In the genomic region with DNA sequence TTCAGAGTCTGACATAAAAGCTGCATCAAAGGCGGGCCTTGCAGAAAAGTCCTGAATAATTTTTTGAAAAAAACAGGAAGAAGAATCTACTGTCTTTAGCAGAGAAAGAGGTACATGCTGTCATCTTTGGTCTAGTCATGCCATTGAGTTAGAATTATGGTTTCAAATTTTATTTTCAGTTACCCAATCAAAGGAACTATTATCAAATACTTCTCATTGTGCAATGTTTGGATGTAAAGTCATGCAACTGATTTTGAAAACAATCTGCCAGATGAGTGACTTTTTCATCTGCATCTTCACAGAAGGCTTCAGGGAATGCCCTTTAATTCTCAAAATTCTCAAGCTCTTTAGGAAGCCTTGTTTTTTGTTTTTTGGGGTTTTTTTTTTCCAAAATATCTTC, we compare ENCODE assay signal across 14 cellular contexts.
DNase-seq lines count a peak whose midpoint lies in the region; ATAC-seq and TF ChIP-seq lines count a peak whose summit lies in the region.
"Had no signal": no experiment of that assay in that cellular context is flagged by ENCODE, and none has a peak within 500 bp of the region (broad histone marks: within the 10 kb centered on the region; RNA-seq: fewer than 3 reads in every experiment).

No MANE protein-coding gene starts in this region.

- DNase-seq in GM04504 (ENCODE audit: low read depth) (peak; percentile 11), MV-4-11 (lab: John Stamatoyannopoulos, UW) (peak; percentile 2), SK-MEL-5 (ENCODE audit: low read depth, low spot score) (peak; percentile 3), fibroblast of villous mesenchyme (ENCODE audit: low read depth) (peak; percentile 3), 8988T (no peak), osteoblast (ENCODE audit: insufficient read length, low spot score, missing footprints) (no peak)
- DNase-seq: Caco-2; CD4-positive, alpha-beta T cell; GOT3; NCI-H1048; NCI-H1436; NCI-H2029; NCI-H2171 treated with DMSO at 0.1 percent for 48 hours had no signal

- no peak overlapping the region for H2AFZ ChIP-seq in osteoblast (ENCODE audit: low read length)

- no peaks in the 10 kb centered on the region for H3K36me3 ChIP-seq in osteoblast (ENCODE audit: insufficient read depth, low read length)

- H3K27me3 ChIP-seq in osteoblast (ENCODE audit: insufficient read depth, low read length) = no peaks in the 10 kb centered on the region

- no peaks in the 10 kb centered on the region for H4K20me1 ChIP-seq in osteoblast (ENCODE audit: insufficient read depth, low read length)

- ATAC-seq in GM18867 (IDR thresholded peaks at IDR 0.05; ENCODE audit: unreplicated experiment) = no peak

- H3K4me3 ChIP-seq in fibroblast of villous mesenchyme (ENCODE audit: low read depth, low read length) (no peak overlapping the region), osteoblast (ENCODE audit: insufficient read depth, low read length) (no peak overlapping the region)

- no peaks in the 10 kb centered on the region for H3K9me3 ChIP-seq in osteoblast (ENCODE audit: low read depth, low read length)
- H3K9me3 ChIP-seq: Caco-2 had no signal

- H3K27ac ChIP-seq in osteoblast (ENCODE audit: low read depth, low read length) = no peak overlapping the region

- H3K4me2 ChIP-seq in osteoblast (ENCODE audit: insufficient read depth, low read length) = no peak overlapping the region

- in situ Hi-C loops in SK-MEL-5 (cut with HindIII; ENCODE audit: low pct_unique_long_range_greater_than_20kb, low sequenced_read_pairs) = no loop called here

- no peaks in the 10 kb centered on the region for H3K4me1 ChIP-seq in osteoblast (ENCODE audit: insufficient read depth, low read length)
- H3K4me1 ChIP-seq: Caco-2 had no signal

- H3K79me2 ChIP-seq in osteoblast (ENCODE audit: insufficient read depth, low read length) = no peaks in the 10 kb centered on the region

- TF ChIP-seq CTCF in fibroblast of villous mesenchyme (IDR thresholded peaks at IDR 0.05; ENCODE audit: insufficient read depth, low read depth, low read length) (no peak), osteoblast (IDR thresholded peaks at IDR 0.05; ENCODE audit: extremely low read depth, low read depth, low read length) (no peak)

Comparison
In these comparisons a context has a peak if more than half of its experiments do, and no peak if none do; other contexts are left out.
1. DNase-seq: peak in GM04504 (single experiment), MV-4-11 (single experiment), SK-MEL-5 (single experiment) and fibroblast of villous mesenchyme (single experiment); none in 8988T (single experiment) and osteoblast (single experiment).